8 cellular contexts compared by ENCODE assay signal in the genomic region with DNA sequence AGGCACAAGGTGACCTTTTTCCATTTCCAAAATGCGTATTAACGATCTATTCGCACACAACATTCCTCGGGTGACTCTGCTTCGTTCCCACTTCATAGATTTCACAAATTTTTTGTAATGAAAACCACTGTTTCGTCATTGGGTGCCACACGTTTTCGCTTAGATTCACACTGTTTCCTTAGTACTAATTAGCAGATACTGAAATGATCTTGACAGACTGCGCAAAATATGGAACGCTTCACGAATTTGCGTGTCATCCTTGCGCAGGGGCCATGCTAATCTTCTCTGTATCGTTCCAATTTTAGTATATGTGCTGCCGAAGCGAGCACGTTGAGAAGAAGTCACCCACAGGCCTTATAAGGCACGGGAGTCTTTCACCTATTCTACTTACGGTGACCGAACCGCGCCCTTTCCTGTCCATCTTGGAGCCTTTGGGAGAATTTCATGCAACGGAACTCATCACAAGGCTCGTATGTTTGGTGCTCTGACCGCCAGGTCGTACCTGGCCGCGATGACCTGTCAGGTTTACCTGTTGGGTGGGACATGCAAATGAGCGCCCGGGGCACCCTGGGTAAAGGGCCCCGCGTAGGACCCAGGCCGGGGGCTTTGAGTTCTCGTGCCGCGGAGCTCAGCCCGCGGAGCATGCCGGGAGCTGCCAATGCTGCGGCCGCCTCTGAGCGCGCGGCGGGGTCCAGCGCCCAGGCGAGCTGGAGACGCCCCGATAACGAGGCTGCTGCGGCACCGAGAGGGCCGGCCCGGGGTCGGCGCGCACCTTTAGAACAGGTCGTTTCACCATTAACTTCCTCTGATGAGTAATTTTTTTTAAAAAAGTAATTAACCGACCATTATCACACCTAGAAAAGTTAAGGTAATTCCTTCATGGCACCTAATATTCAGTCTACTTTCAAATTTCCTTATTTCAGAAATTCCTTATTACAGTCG. TPM values are rescaled to one million over a fixed set of nuclear protein-coding genes. Genes with fewer than 3 reads are reported as not detected.
A peak's percentile ranks its signal among the peaks of the same experiment; 100 is the strongest.
DNase-seq lines count a peak whose midpoint lies in the region; ATAC-seq and TF ChIP-seq lines count a peak whose summit lies in the region.

A gene (minus strand): TSS at position 329 of the 942 bp plus-strand sequence.

- H3K27ac ChIP-seq in esophagus muscularis mucosa (replicated peaks in 1 of 4) (peak within 1 kb of the TSS; percentile 82 to 89 (median 85)), muscle layer of duodenum (ENCODE audit: low read length) (peak within 1 kb of the TSS; percentile 67)

- peaks cover 35% of the 10 kb centered on the region for H3K4me1 Mint-ChIP-seq in activated T-cell treated with anti-CD3 and anti-CD28 coated beads, Interleukin-2, amount 50 U/mL, for 4 hours (ENCODE audit: low read depth)

- H3K4me1 ChIP-seq in esophagus muscularis mucosa: peaks cover 9 to 23% (median 19%) of the 10 kb centered on the region in 4 donors
- H3K4me1 ChIP-seq in muscle layer of duodenum (ENCODE audit: control insufficient read depth in 1 of 2, insufficient read depth in 2 of 2, low read length in 2 of 2): peaks cover 0 to 3% of the 10 kb centered on the region in 2 donors

- no peak for TF ChIP-seq CTCF in esophagus muscularis mucosa (IDR thresholded peaks at IDR 0.05)

- peak; percentile 70 for DNase-seq in DMS 273 treated with DMSO at 0.1 percent for 48 hours (lab: John Stamatoyannopoulos, UW)
- peak; percentile 99 for DNase-seq in HuH-7 (ENCODE audit: low spot score)
- peak; percentile 71 for DNase-seq in OCI-M2 (lab: John Stamatoyannopoulos, UW; ENCODE audit: unreplicated experiment)
- peak; percentile 82 for DNase-seq in activated T-cell treated with anti-CD3 and anti-CD28 coated beads, Interleukin-2, amount 50 U/mL, for 4 hours
- DNase-seq in esophagus muscularis mucosa (ENCODE audit: extremely low spot score): peak; percentile 95
- DNase-seq in stimulated activated CD8-positive, alpha-beta memory T cell treated with anti-CD3 and anti-CD28 coated beads, Interleukin-7, amount 100 ng/mL, for 24 hours (ENCODE audit: low read depth): peak; percentile 76

- H3K27me3 Mint-ChIP-seq in activated T-cell treated with anti-CD3 and anti-CD28 coated beads, Interleukin-2, amount 50 U/mL, for 4 hours (ENCODE audit: low read depth): no peaks in the 10 kb centered on the region

- under 1% methylated on average over 44 of the region's 60 CpGs for WGBS in esophagus muscularis mucosa

- peak within 1 kb of the TSS; percentile 57 to 80 (median 69) for H3K4me3 ChIP-seq in esophagus muscularis mucosa
- H3K4me3 ChIP-seq in muscle layer of duodenum (ENCODE audit: low read depth in 1 of 2, low read length in 2 of 2): peak within 1 kb of the TSS; percentile 64 to 94

- intact Hi-C loops in esophagus muscularis mucosa (cut with DNase I): loop anchor here (5.0 kb wide), 1 partner anchor 49 kb away; no protein-coding TSS in a partner anchor

- H3K27me3 ChIP-seq in esophagus muscularis mucosa (no peaks in the 10 kb centered on the region), muscle layer of duodenum (ENCODE audit: low read depth, low read length) (no peaks in the 10 kb centered on the region)

- H3K4me3 Mint-ChIP-seq in activated T-cell treated with anti-CD3 and anti-CD28 coated beads, Interleukin-2, amount 50 U/mL, for 4 hours: peak within 1 kb of the TSS; percentile 87

- TF ChIP-seq POLR2A in esophagus muscularis mucosa (IDR thresholded peaks at IDR 0.05; ENCODE audit: low read depth): peak; percentile 50

- no peaks in the 10 kb centered on the region for H3K36me3 Mint-ChIP-seq in activated T-cell treated with anti-CD3 and anti-CD28 coated beads, Interleukin-2, amount 50 U/mL, for 4 hours (ENCODE audit: insufficient read depth)

- H3K9me3 ChIP-seq in esophagus muscularis mucosa (no peaks in the 10 kb centered on the region), muscle layer of duodenum (ENCODE audit: control insufficient read depth in 1 of 2, low read length in 2 of 2) (no peaks in the 10 kb centered on the region)

- peak; percentile 61 for ATAC-seq in GM21528 (IDR thresholded peaks at IDR 0.05; ENCODE audit: low FRiP score, unreplicated experiment)
- ATAC-seq in activated T-cell treated with anti-CD3 and anti-CD28 coated beads, Interleukin-2, amount 50 U/mL, for 4 hours: peak; percentile 87

- no peaks in the 10 kb centered on the region for H3K36me3 ChIP-seq in esophagus muscularis mucosa
- no peaks in the 10 kb centered on the region for H3K36me3 ChIP-seq in muscle layer of duodenum (ENCODE audit: control insufficient read depth in 1 of 2, insufficient read depth in 2 of 2, low read length in 2 of 2)

- no peak for TF ChIP-seq EP300 in esophagus muscularis mucosa (IDR thresholded peaks at IDR 0.05)

- H3K9me3 Mint-ChIP-seq in activated T-cell treated with anti-CD3 and anti-CD28 coated beads, Interleukin-2, amount 50 U/mL, for 4 hours: no peaks in the 10 kb centered on the region

RNA-seq across cellular contexts. Expression of the gene that starts here (rescaled TPM):
- not detected for total RNA-seq in activated T-cell treated with anti-CD3 and anti-CD28 coated beads, Interleukin-2, amount 50 U/mL, for 4 hours
- total RNA-seq in esophagus muscularis mucosa: not detected

Comparison
In these comparisons a context has a peak if more than half of its experiments do, and no peak if none do; other contexts are left out.
1. Peak in every context shown above with its lines: DNase-seq, ATAC-seq, H3K4me3 ChIP-seq and H3K27ac ChIP-seq.
2. Peak in DNase-seq and ATAC-seq in activated T-cell treated with anti-CD3 and anti-CD28 coated beads, Interleukin-2, amount 50 U/mL, for 4 hours; RNA of the gene not detected or under 1 TPM.
3. Peak in DNase-seq, H3K4me3 ChIP-seq and H3K27ac ChIP-seq in esophagus muscularis mucosa; RNA of the gene not detected or under 1 TPM.